Comparison of ENCODE assay signal across 12 cellular contexts in the genomic region with DNA sequence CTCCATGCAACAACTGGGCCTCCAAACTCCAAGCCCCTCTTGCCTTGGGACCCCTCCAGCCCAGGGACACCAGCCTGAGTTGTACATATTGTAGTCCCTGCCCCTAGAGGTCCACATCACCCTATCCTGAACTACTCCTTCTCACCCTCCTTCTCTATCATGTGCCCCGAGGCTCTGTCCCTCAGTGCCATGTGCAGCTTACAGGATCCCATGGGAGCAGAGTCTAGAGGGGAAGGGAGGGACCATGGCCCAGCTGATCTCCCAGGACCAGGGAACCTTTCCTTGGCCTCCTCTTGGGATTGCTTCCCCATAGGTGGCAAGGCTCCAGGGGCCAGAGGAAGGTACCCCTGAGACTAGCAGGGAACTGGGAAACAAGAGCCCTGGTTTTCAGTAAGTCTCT. TPM values are rescaled to one million over a fixed set of nuclear protein-coding genes. Genes with fewer than 3 reads are reported as not detected.
"Had no signal": no experiment of that assay in that cellular context is flagged by ENCODE, and none has a peak within 500 bp of the region (broad histone marks: within the 10 kb centered on the region; RNA-seq: fewer than 3 reads in every experiment).

No MANE protein-coding gene starts in this region.

- H3K4me3 Mint-ChIP-seq: activated CD4-positive, alpha-beta T cell treated with anti-CD3 and anti-CD28 coated beads, Interleukin-2, amount 10 ng/mL, durations not matched to agents 7 days and 5 days; activated naive CD4-positive, alpha-beta T cell treated with anti-CD3 and anti-CD28 coated beads, Interleukin-2, amount 50 U/mL, for 24 hours; stimulated activated naive CD8-positive, alpha-beta T cell treated with anti-CD3 and anti-CD28 coated beads, Interleukin-15, Interleukin-2, amounts not matched to agents 100 ng/mL and 50 ng/mL, for 24 hours had no signal

- H3K4me1 Mint-ChIP-seq: activated CD4-positive, alpha-beta T cell treated with anti-CD3 and anti-CD28 coated beads, Interleukin-2, amount 10 ng/mL, durations not matched to agents 7 days and 5 days; activated naive CD4-positive, alpha-beta T cell treated with anti-CD3 and anti-CD28 coated beads, Interleukin-2, amount 50 U/mL, for 24 hours had no signal

- H3K4me3 ChIP-seq: body of pancreas, testis had no signal

- DNase-seq: activated CD4-positive, alpha-beta T cell treated with anti-CD3 and anti-CD28 coated beads, Interleukin-2, amount 10 ng/mL, durations not matched to agents 7 days and 5 days; activated CD4-positive, CD25-positive, alpha-beta regulatory T cell; activated effector memory CD4-positive, alpha-beta T cell treated with Interleukin-2 at 50 U/mL for 16 hours; body of pancreas; effector memory CD4-positive, alpha-beta T cell; hippocampal formation; kidney glomerular epithelial cell; retina; stimulated activated CD4-positive, alpha-beta T cell treated with anti-CD3 and anti-CD28 coated beads, Interleukin-4, amount 100 ng/mL, for 1 hour; testis had no signal

- ATAC-seq: body of pancreas had no signal

- H3K27me3 ChIP-seq: body of pancreas, testis had no signal

- H3K9me3 Mint-ChIP-seq: activated CD4-positive, alpha-beta T cell treated with anti-CD3 and anti-CD28 coated beads, Interleukin-2, amount 10 ng/mL, durations not matched to agents 7 days and 5 days; activated naive CD4-positive, alpha-beta T cell treated with anti-CD3 and anti-CD28 coated beads, Interleukin-2, amount 50 U/mL, for 24 hours; stimulated activated naive CD8-positive, alpha-beta T cell treated with anti-CD3 and anti-CD28 coated beads, Interleukin-15, Interleukin-2, amounts not matched to agents 100 ng/mL and 50 ng/mL, for 24 hours had no signal

- H3K27ac Mint-ChIP-seq: activated CD4-positive, alpha-beta T cell treated with anti-CD3 and anti-CD28 coated beads, Interleukin-2, amount 10 ng/mL, durations not matched to agents 7 days and 5 days; activated naive CD4-positive, alpha-beta T cell treated with anti-CD3 and anti-CD28 coated beads, Interleukin-2, amount 50 U/mL, for 24 hours; stimulated activated naive CD8-positive, alpha-beta T cell treated with anti-CD3 and anti-CD28 coated beads, Interleukin-15, Interleukin-2, amounts not matched to agents 100 ng/mL and 50 ng/mL, for 24 hours had no signal

RNA-seq across cellular contexts. Expression of a gene that starts 35.3 kb away (rescaled TPM):
- total RNA-seq: activated CD4-positive, alpha-beta T cell treated with anti-CD3 and anti-CD28 coated beads, Interleukin-2, amount 10 ng/mL, durations not matched to agents 7 days and 5 days; body of pancreas had no signal
